ENCODE assay signal across 8 cellular contexts in the genomic region with DNA sequence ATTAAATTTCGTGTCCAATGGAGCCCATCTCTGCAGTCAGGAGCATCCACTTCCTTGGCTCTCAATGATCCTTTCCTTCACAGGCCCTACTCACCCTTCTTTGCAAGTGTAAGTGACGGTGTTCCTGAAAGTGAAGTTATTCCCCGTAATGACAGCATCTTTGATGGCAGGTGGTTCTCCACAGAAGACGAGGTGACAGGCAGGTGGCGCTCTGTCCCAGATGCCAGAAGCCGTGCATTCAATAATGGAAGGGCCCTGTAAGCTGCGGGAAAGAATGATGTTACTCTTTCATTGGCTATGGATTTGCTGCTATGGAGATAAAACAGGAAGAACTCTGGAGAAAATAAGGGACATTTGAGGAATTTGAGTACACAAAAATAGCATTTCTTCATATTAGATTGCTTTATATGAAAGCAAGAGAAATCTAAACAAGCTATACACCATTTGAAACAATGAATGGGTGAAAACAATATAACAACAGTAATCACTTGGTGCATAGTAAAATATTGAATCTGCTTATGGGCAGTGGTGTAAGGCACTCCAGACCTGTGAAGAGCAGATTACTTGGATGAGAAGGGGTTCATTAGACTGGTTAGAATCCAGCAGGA.
DNase-seq lines count a peak whose midpoint lies in the region; ATAC-seq and TF ChIP-seq lines count a peak whose summit lies in the region.

No MANE protein-coding gene starts in this region.

- TF ChIP-seq CTCF in MCF 10A (IDR thresholded peaks at IDR 0.05; ENCODE audit: unreplicated experiment) (peak; percentile 48), breast epithelium (IDR thresholded peaks at IDR 0.05) (no peak), PC-3 (conservative IDR thresholded peaks at IDR 0.05; ENCODE audit: low read depth, low read length) (peak; percentile 82), endothelial cell (IDR thresholded peaks at IDR 0.05; ENCODE audit: unreplicated experiment) (peak; percentile 32)

- DNase-seq in MCF 10A (ENCODE audit: unreplicated experiment) = peak; percentile 49
- no peak for DNase-seq in breast epithelium (ENCODE audit: low spot score in 2 of 2)
- peak; percentile 69 for DNase-seq in PC-3
- DNase-seq in endothelial cell (ENCODE audit: low spot score) = peak; percentile 72
- peak; percentile 29 for DNase-seq in neuronal stem cell (ENCODE audit: low spot score)
- no peak for DNase-seq in NCI-H2196 treated with DMSO at 0.1 percent for 48 hours (lab: John Stamatoyannopoulos, UW; ENCODE audit: unreplicated experiment)
- DNase-seq in NCI-H2107 treated with DMSO at 0.1 percent for 48 hours (lab: John Stamatoyannopoulos, UW; ENCODE audit: unreplicated experiment) = no peak

- intact Hi-C loops in MCF 10A (cut with micrococcal nuclease) (loop anchor here (2.0 to 5.0 kb wide), 4 partner anchors 87 to 245 kb away; a partner anchor contains a TSS), breast epithelium (cut with DNase I; ENCODE audit: low total_unique reads) (no loop called here), PC-3 (cut with micrococcal nuclease) (loop anchor here (5.0 to 10.0 kb wide), 4 partner anchors 85 to 245 kb away; no protein-coding TSS in a partner anchor)

- CTCF ChIA-PET in MCF 10A (lab: Yijun Ruan, JAX) (interaction anchor here (0.8 to 3.3 kb wide), 9 partner anchors 13 to 244 kb away, joined by 3 to 18 read pairs (median 5); no protein-coding TSS in a partner anchor), PC-3 (lab: Charles Lee) (no interaction called here)

- no peak overlapping the region for H2AK5ac ChIP-seq in neuronal stem cell (ENCODE audit: low read depth, low read length)

- H3K4me2 ChIP-seq in PC-3 (ENCODE audit: low read length) = no peak overlapping the region
- no peak overlapping the region for H3K4me2 ChIP-seq in neuronal stem cell (ENCODE audit: insufficient read depth, low read length, poor library complexity, severe bottlenecking)

- no peaks in the 10 kb centered on the region for H3K9me2 ChIP-seq in PC-3 (replicated peaks; ENCODE audit: low read length)

- H4K91ac ChIP-seq in neuronal stem cell (ENCODE audit: low read depth, low read length, poor library complexity) = no peak overlapping the region

- H3K27me3 ChIP-seq in breast epithelium (no peaks in the 10 kb centered on the region), PC-3 (ENCODE audit: low read length) (no peaks in the 10 kb centered on the region), neuronal stem cell (ENCODE audit: control insufficient read depth in 3 of 3, insufficient read depth in 3 of 3, low read depth in 1 of 3, low read length in 3 of 3) (no peaks in the 10 kb centered on the region)

- POLR2A ChIA-PET in MCF 10A (lab: Yijun Ruan, JAX) (interaction anchor here (0.6 kb wide), 1 partner anchor 191 kb away, joined by 3 read pairs; no protein-coding TSS in a partner anchor), PC-3 (lab: Charles Lee; ENCODE audit: unreplicated experiment) (no interaction called here)

- H3K4ac ChIP-seq in neuronal stem cell (ENCODE audit: low read length) = no peak overlapping the region

- H3K79me2 ChIP-seq in PC-3 (ENCODE audit: low read length) = no peaks in the 10 kb centered on the region

- ATAC-seq in HG02884 (IDR thresholded peaks at IDR 0.05; ENCODE audit: unreplicated experiment) = peak; percentile 50
- ATAC-seq in PC-3 = peak; percentile 77

- no peak overlapping the region for H2BK12ac ChIP-seq in neuronal stem cell (ENCODE audit: low read length)

- H2BK15ac ChIP-seq in neuronal stem cell (ENCODE audit: low read length) = no peak overlapping the region

- H3K27me3 Mint-ChIP-seq in MCF 10A (ENCODE audit: insufficient read depth, unreplicated experiment) (no peaks in the 10 kb centered on the region), endothelial cell (ENCODE audit: unreplicated experiment) (no peaks in the 10 kb centered on the region)

- no peak overlapping the region for H3K4me3 ChIP-seq in breast epithelium
- no peak overlapping the region for H3K4me3 ChIP-seq in PC-3 (ENCODE audit: low read length)
- H3K4me3 ChIP-seq in neuronal stem cell (ENCODE audit: low read length in 2 of 2) = no peak overlapping the region

- no peak overlapping the region for H3K18ac ChIP-seq in neuronal stem cell (ENCODE audit: low read length)

- no peak overlapping the region for H3K9ac ChIP-seq in PC-3 (ENCODE audit: low read length)
- H3K9ac ChIP-seq in neuronal stem cell (ENCODE audit: low read depth, low read length, poor library complexity) = no peak overlapping the region

- H3K4me1 Mint-ChIP-seq in MCF 10A (ENCODE audit: insufficient read depth, unreplicated experiment) (peaks cover 6% of the 10 kb centered on the region), endothelial cell (ENCODE audit: unreplicated experiment) (no peaks in the 10 kb centered on the region)

- H3K36me3 Mint-ChIP-seq in MCF 10A (ENCODE audit: insufficient read depth, unreplicated experiment) (peaks cover 12% of the 10 kb centered on the region), endothelial cell (ENCODE audit: low read depth, unreplicated experiment) (no peaks in the 10 kb centered on the region)

- H4K20me1 ChIP-seq in PC-3 (ENCODE audit: low read length) = no peaks in the 10 kb centered on the region

- no peak overlapping the region for H2BK120ac ChIP-seq in neuronal stem cell (ENCODE audit: low read depth, low read length)

- TF ChIP-seq POLR2A in breast epithelium (IDR thresholded peaks at IDR 0.05) = no peak

- H3F3A ChIP-seq in PC-3 (ENCODE audit: low read length, unreplicated experiment) = no peaks in the 10 kb centered on the region

- H3K4me3 Mint-ChIP-seq in MCF 10A (ENCODE audit: unreplicated experiment) (no peak overlapping the region), endothelial cell (ENCODE audit: unreplicated experiment) (no peak overlapping the region)

- H3K36me3 ChIP-seq in breast epithelium (no peaks in the 10 kb centered on the region), PC-3 (ENCODE audit: low read depth, low read length) (no peaks in the 10 kb centered on the region), neuronal stem cell (replicated peaks in 1 of 2; ENCODE audit: control insufficient read depth in 2 of 2, insufficient read depth in 2 of 2, low read length in 2 of 2) (no peaks in the 10 kb centered on the region)

- H3K9me3 ChIP-seq in breast epithelium = no peaks in the 10 kb centered on the region
- no peaks in the 10 kb centered on the region for H3K9me3 ChIP-seq in PC-3 (ENCODE audit: low read length)
- H3K9me3 ChIP-seq in neuronal stem cell (replicated peaks in 1 of 2; ENCODE audit: control insufficient read depth in 2 of 2, insufficient read depth in 1 of 2, low read depth in 1 of 2, low read length in 2 of 2) = no peaks in the 10 kb centered on the region

- H3K27ac ChIP-seq in breast epithelium (no peak overlapping the region), PC-3 (ENCODE audit: low read length) (no peak overlapping the region), neuronal stem cell (replicated peaks; ENCODE audit: low read length) (no peak overlapping the region)

- H3K14ac ChIP-seq in neuronal stem cell (ENCODE audit: low read length) = no peak overlapping the region

- H3K4me1 ChIP-seq in breast epithelium = no peaks in the 10 kb centered on the region
- H3K4me1 ChIP-seq in PC-3 (ENCODE audit: insufficient read depth, low read length) = no peaks in the 10 kb centered on the region
- H3K4me1 ChIP-seq in neuronal stem cell (ENCODE audit: control insufficient read depth in 2 of 2, insufficient read depth in 1 of 2, low read depth in 1 of 2, low read length in 2 of 2) = no peaks in the 10 kb centered on the region

- no peak overlapping the region for H4K8ac ChIP-seq in neuronal stem cell (ENCODE audit: low read depth, low read length)

- H3K79me1 ChIP-seq in neuronal stem cell (ENCODE audit: low read depth, low read length) = no peaks in the 10 kb centered on the region

- no peak overlapping the region for H3K23ac ChIP-seq in neuronal stem cell (ENCODE audit: low read depth, low read length, poor library complexity)

- H3K9me3 Mint-ChIP-seq in MCF 10A (ENCODE audit: unreplicated experiment) = no peaks in the 10 kb centered on the region
- no peaks in the 10 kb centered on the region for H3K9me3 Mint-ChIP-seq in endothelial cell (ENCODE audit: unreplicated experiment)

- H2AFZ ChIP-seq in PC-3 (ENCODE audit: low read length) (peak overlapping the region; percentile 22), neuronal stem cell (ENCODE audit: low read length) (peak overlapping the region; percentile 17)

- no CpG with 5 or more reads among the region's 7 CpGs for WGBS in neuronal stem cell (ENCODE audit: extremely low coverage in 2 of 2, insufficient read length in 2 of 2, insufficient replicate concordance in 1 of 2), 2 donors

- no peak overlapping the region for H2BK5ac ChIP-seq in neuronal stem cell (ENCODE audit: low read length)

- H3K27ac Mint-ChIP-seq in MCF 10A (ENCODE audit: low read depth, unreplicated experiment) = no peak overlapping the region
- no peak overlapping the region for H3K27ac Mint-ChIP-seq in endothelial cell (ENCODE audit: unreplicated experiment)

- BruUV-seq in MCF 10A (replicated peaks; lab: Mats Ljungman, UMichigan) (no TSS peak), PC-3 (replicated peaks; lab: Mats Ljungman, UMichigan) (no TSS peak)

Comparison
In these comparisons a context has a peak if more than half of its experiments do, and no peak if none do; other contexts are left out.
1. DNase-seq: peak in MCF 10A (single experiment), PC-3 (single experiment), endothelial cell (single experiment) and neuronal stem cell (single experiment); none in breast epithelium (0 of 2), NCI-H2196 treated with DMSO at 0.1 percent for 48 hours (single experiment) and NCI-H2107 treated with DMSO at 0.1 percent for 48 hours (single experiment).
2. CTCF ChIP-seq: peak in MCF 10A (single experiment), PC-3 (single experiment) and endothelial cell (single experiment); none in breast epithelium (0 of 3).